Comparison of ENCODE assay signal across 19 cellular contexts in genomic region chr6:38387461-38387860, GRCh38.
"Had no signal": no experiment of that assay in that cellular context is flagged by ENCODE, and none has a peak within 500 bp of the region (broad histone marks: within the 10 kb centered on the region; RNA-seq: fewer than 3 reads in every experiment).

No MANE protein-coding gene starts in this region.

- H3K4me1 ChIP-seq: colonic mucosa, parathyroid adenoma, thyroid gland had no signal

- H3K4me1 Mint-ChIP-seq: neural crest cell had no signal

- DNase-seq: colonic mucosa; effector memory CD4-positive, alpha-beta T cell; head of caudate nucleus; natural killer cell; right lobe of liver; small intestine; stimulated activated CD4-positive, alpha-beta T cell treated with anti-CD3 and anti-CD28 coated beads, Interleukin-15, amount 100 ng/mL, for 24 hours; stimulated activated CD4-positive, alpha-beta T cell treated with anti-CD3 and anti-CD28 coated beads, Interleukin-2, amount 100 ng/mL, for 48 hours; stimulated activated naive CD4-positive, alpha-beta T cell; stimulated activated naive CD8-positive, alpha-beta T cell treated with anti-CD3 and anti-CD28 coated beads, Interleukin-15, amount 100 ng/mL, for 72 hours; thyroid gland; trophoblast cell had no signal

- H3K27ac Mint-ChIP-seq: dendritic cell treated with granulocyte-macrophage colony-stimulating factor and Interleukin-4, amounts not matched to agents 40 ng/mL and 50 ng/mL, for 4 days; natural killer cell; progenitor cell of endocrine pancreas; stimulated activated naive CD8-positive, alpha-beta T cell treated with anti-CD3 and anti-CD28 coated beads, Interleukin-15, amount 100 ng/mL, for 72 hours had no signal

- H3K27me3 ChIP-seq: colonic mucosa, esophagus muscularis mucosa, neutrophil, right lobe of liver, thyroid gland, vagina had no signal

- ATAC-seq: natural killer cell; right lobe of liver; stimulated activated naive CD8-positive, alpha-beta T cell treated with anti-CD3 and anti-CD28 coated beads, Interleukin-15, amount 100 ng/mL, for 72 hours had no signal

- H3K9me3 Mint-ChIP-seq: dendritic cell treated with granulocyte-macrophage colony-stimulating factor and Interleukin-4, amounts not matched to agents 40 ng/mL and 50 ng/mL, for 4 days; natural killer cell; neural crest cell; stimulated activated naive CD8-positive, alpha-beta T cell treated with anti-CD3 and anti-CD28 coated beads, Interleukin-15, amount 100 ng/mL, for 72 hours had no signal

- H3K79me2 ChIP-seq: parathyroid adenoma had no signal

- H3K27me3 Mint-ChIP-seq: dendritic cell treated with granulocyte-macrophage colony-stimulating factor and Interleukin-4, amounts not matched to agents 40 ng/mL and 50 ng/mL, for 4 days; progenitor cell of endocrine pancreas; stimulated activated naive CD8-positive, alpha-beta T cell treated with anti-CD3 and anti-CD28 coated beads, Interleukin-15, amount 100 ng/mL, for 72 hours had no signal

- H3K36me3 Mint-ChIP-seq: natural killer cell had no signal

- H3K4me3 ChIP-seq: colonic mucosa, esophagus muscularis mucosa, right lobe of liver, thyroid gland, vagina had no signal

- H3K9ac ChIP-seq: parathyroid adenoma had no signal

- H3K4me3 Mint-ChIP-seq: dendritic cell treated with granulocyte-macrophage colony-stimulating factor and Interleukin-4, amounts not matched to agents 40 ng/mL and 50 ng/mL, for 4 days; natural killer cell; neural crest cell; stimulated activated naive CD8-positive, alpha-beta T cell treated with anti-CD3 and anti-CD28 coated beads, Interleukin-15, amount 100 ng/mL, for 72 hours had no signal

- H3K27ac ChIP-seq: colonic mucosa, esophagus muscularis mucosa, neutrophil, parathyroid adenoma, right lobe of liver, thyroid gland, vagina had no signal

- H3K36me3 ChIP-seq: colonic mucosa, esophagus muscularis mucosa, neutrophil, right lobe of liver, thyroid gland, vagina had no signal
